Comparison of ENCODE assay signal across 8 cellular contexts in the genomic region with DNA sequence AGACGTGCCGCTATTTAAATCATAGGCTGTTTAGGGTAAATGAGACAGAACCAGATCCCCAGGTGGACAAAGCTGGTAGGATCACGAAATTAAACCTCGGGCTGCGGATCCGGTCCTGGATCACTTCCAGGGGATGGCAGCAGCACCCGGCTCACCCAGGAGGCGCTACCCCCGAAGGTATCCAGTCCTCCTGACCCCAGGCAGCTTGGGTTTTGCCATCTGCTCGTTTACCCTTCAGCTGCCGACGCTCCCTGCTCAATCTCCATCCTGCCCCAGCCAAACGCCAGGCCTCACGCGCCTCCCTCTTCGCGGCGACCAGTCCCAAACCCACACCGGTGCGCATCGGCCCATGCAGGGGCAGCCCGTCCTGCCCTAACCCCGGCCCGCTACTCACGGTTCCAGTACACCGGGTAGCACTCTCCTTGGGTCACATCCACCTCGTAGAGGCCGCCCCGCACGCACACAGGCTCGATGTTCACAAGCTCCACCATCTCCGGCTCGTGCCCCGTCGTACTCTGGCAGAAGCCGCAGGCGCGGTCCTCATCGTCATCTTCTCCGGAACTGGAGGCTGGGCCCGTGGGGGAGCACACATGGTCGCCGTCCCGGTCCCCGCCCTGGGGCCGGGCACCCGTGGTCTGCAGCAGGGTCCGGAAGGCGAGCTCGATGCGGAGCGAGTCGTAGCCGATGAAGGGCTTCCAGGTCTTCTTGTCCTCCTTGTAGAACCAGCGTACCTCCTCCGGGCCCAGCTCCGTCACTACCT. TPM values are rescaled to one million over a fixed set of nuclear protein-coding genes. Genes with fewer than 3 reads are reported as not detected.
DNase-seq lines count a peak whose midpoint lies in the region; ATAC-seq and TF ChIP-seq lines count a peak whose summit lies in the region.

No MANE protein-coding gene starts in this region.

- no peaks in the 10 kb centered on the region for H3K27me3 Mint-ChIP-seq in activated T-helper 17 cell treated with anti-CD3 and anti-CD28 coated beads, Interleukin-2, amount 50 U/mL, for 72 hours
- H3K27me3 Mint-ChIP-seq in nephron progenitor cell (ENCODE audit: low read depth, poor library complexity): peaks cover 3% of the 10 kb centered on the region

- TF ChIP-seq EP300 in stomach (IDR thresholded peaks at IDR 0.05): no peak

- no peak for TF ChIP-seq POLR2A in stomach (IDR thresholded peaks at IDR 0.05)

- peak; percentile 6 for TF ChIP-seq CTCF in fibroblast of pulmonary artery (IDR thresholded peaks at IDR 0.05; ENCODE audit: low read length, missing control alignments)
- no peak for TF ChIP-seq CTCF in nephron progenitor cell (IDR thresholded peaks at IDR 0.05)
- peak in 1 of 7 experiments; percentile 11 for TF ChIP-seq CTCF in stomach (IDR thresholded peaks at IDR 0.05)

- H3K4me3 Mint-ChIP-seq in activated T-helper 17 cell treated with anti-CD3 and anti-CD28 coated beads, Interleukin-2, amount 50 U/mL, for 72 hours: peak overlapping the region; percentile 82
- H3K4me3 Mint-ChIP-seq in nephron progenitor cell: peak overlapping the region; percentile 100

- 0 to 2% (median 1%) methylated on average over 26 to 57 of the region's 57 CpGs for WGBS in stomach, 5 donors

- intact Hi-C loops in stomach (cut with DNase I; ENCODE audit: low total_unique reads): no loop called here

- H3K9me3 ChIP-seq in stomach: no peaks in the 10 kb centered on the region

- peaks cover 9 to 36% (median 26%) of the 10 kb centered on the region in 4 donors for H3K4me1 ChIP-seq in stomach

- no peaks in the 10 kb centered on the region for H3K9me3 Mint-ChIP-seq in activated T-helper 17 cell treated with anti-CD3 and anti-CD28 coated beads, Interleukin-2, amount 50 U/mL, for 72 hours
- peaks cover 2% of the 10 kb centered on the region for H3K9me3 Mint-ChIP-seq in nephron progenitor cell

- ATAC-seq in GM19351 (IDR thresholded peaks at IDR 0.05; ENCODE audit: unreplicated experiment) (peak; percentile 14), HG03565 (IDR thresholded peaks at IDR 0.05; ENCODE audit: unreplicated experiment) (peak; percentile 10)
- peak; percentile 22 for ATAC-seq in activated T-helper 17 cell treated with anti-CD3 and anti-CD28 coated beads, Interleukin-2, amount 50 U/mL, for 72 hours (replicated peaks)

- no peaks in the 10 kb centered on the region for H3K27me3 ChIP-seq in stomach

- peaks cover 35% of the 10 kb centered on the region for H3K4me1 Mint-ChIP-seq in activated T-helper 17 cell treated with anti-CD3 and anti-CD28 coated beads, Interleukin-2, amount 50 U/mL, for 72 hours
- peaks cover 40% of the 10 kb centered on the region for H3K4me1 Mint-ChIP-seq in nephron progenitor cell

- peak in 13 of 14 donors; percentile 23 to 73 (median 51) for DNase-seq in C1 segment of cervical spinal cord (lab: John Stamatoyannopoulos, UW)
- DNase-seq in OCI-M1 (lab: John Stamatoyannopoulos, UW): peak; percentile 35
- DNase-seq in fibroblast of pulmonary artery (ENCODE audit: low read depth): peak; percentile 45
- peak; percentile 52 for DNase-seq in nephron progenitor cell
- DNase-seq in stomach: peak; percentile 55

- no peaks in the 10 kb centered on the region for H3K36me3 ChIP-seq in stomach

- H3K4me3 ChIP-seq in fibroblast of pulmonary artery (replicated peaks; ENCODE audit: low read depth, low read length) (peak overlapping the region; percentile 83), stomach (peak overlapping the region; percentile 86 to 91 (median 86))

- peak overlapping the region; percentile 99 for H3K27ac Mint-ChIP-seq in activated T-helper 17 cell treated with anti-CD3 and anti-CD28 coated beads, Interleukin-2, amount 50 U/mL, for 72 hours
- peak overlapping the region; percentile 87 for H3K27ac Mint-ChIP-seq in nephron progenitor cell

- H3K27ac ChIP-seq in stomach: peak overlapping the region; percentile 87 to 94 (median 93)

- peaks cover 65% of the 10 kb centered on the region for H3K36me3 Mint-ChIP-seq in activated T-helper 17 cell treated with anti-CD3 and anti-CD28 coated beads, Interleukin-2, amount 50 U/mL, for 72 hours (ENCODE audit: low read depth)
- peaks cover 9% of the 10 kb centered on the region for H3K36me3 Mint-ChIP-seq in nephron progenitor cell (ENCODE audit: low read depth)

RNA-seq across cellular contexts. Expression of a gene that starts 1.1 kb away (rescaled TPM):
- 100 to 1,000 TPM in 1 of 2 donors, 10 to 100 TPM in 1; 46.7 to 146 TPM for total RNA-seq in activated T-helper 17 cell treated with anti-CD3 and anti-CD28 coated beads, Interleukin-2, amount 50 U/mL, for 72 hours
- 10 to 100 TPM in 4 of 5 donors, 1 to 10 TPM in 1; 9.9 to 50.7 (median 18.5) TPM for total RNA-seq in stomach
- 1 to 10 TPM; 2.1 to 2.3 (median 2.2) TPM for polyA plus RNA-seq in stomach

Comparison
In these comparisons a context has a peak if more than half of its experiments do, and no peak if none do; other contexts are left out.
1. Peak in every context shown above with its lines: DNase-seq, ATAC-seq, H3K4me3 ChIP-seq and H3K27ac ChIP-seq.